In the genomic region with DNA sequence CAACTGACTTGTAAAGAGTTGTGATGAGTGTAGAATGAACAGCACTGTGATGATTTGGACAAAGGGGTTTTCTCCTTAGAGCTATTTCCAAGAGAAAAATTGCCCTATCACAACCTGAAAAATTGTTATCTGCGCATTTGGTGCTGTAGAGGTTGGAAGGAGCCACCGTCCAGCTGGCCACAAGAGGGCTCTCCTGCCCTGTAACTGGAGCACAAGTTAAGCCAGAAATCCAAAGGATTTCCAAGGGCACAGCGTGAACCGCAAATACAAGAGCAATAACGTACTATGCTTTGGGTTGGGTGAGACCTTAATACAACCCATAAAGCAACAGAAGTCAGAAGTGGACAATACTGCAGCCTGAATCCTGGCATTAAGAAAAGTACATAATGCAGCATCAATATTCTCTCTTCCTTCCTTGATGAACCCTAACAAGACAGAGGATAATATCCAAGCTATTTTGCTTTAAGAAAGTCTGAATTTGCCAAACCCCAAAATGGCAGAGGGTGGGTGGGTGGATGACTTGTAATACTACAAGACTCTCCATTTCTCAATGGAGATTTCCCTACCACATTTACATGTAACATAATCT, we compare ENCODE assay signal across 9 cellular contexts. TPM values are rescaled to one million over a fixed set of nuclear protein-coding genes. Genes with fewer than 3 reads are reported as not detected.
DNase-seq lines count a peak whose midpoint lies in the region; ATAC-seq and TF ChIP-seq lines count a peak whose summit lies in the region.
"Had no signal": no experiment of that assay in that cellular context is flagged by ENCODE, and none has a peak within 500 bp of the region (broad histone marks: within the 10 kb centered on the region; RNA-seq: fewer than 3 reads in every experiment).

No MANE protein-coding gene starts in this region.

- H3K4me1 ChIP-seq in upper lobe of left lung: no peaks in the 10 kb centered on the region

- TF ChIP-seq EP300 in upper lobe of left lung (IDR thresholded peaks at IDR 0.05): no peak

- DNase-seq in NCI-H1417 (lab: John Stamatoyannopoulos, UW) (peak; percentile 16 to 82 (median 66)), NCI-H1417 treated with DMSO at 0.1 percent for 48 hours (lab: John Stamatoyannopoulos, UW) (no peak), NCI-H82 treated with DMSO at 0.1 percent for 48 hours (lab: John Stamatoyannopoulos, UW; ENCODE audit: unreplicated experiment) (peak; percentile 20), cardiac fibroblast (ENCODE audit: low read depth in 2 of 2) (peak; percentile 78 to 79), left colon (peak in 1 of 2 donors; percentile 61), upper lobe of left lung (peak in 1 of 2 donors; percentile 43), OCI-M2 (lab: John Stamatoyannopoulos, UW; ENCODE audit: unreplicated experiment) (no peak)

- H3K4me3 ChIP-seq in cardiac fibroblast (replicated peaks in 1 of 2; ENCODE audit: low read depth in 2 of 2, low read length in 2 of 2) (no peak overlapping the region), upper lobe of left lung (no peak overlapping the region)

- no peaks in the 10 kb centered on the region for H3K9me3 ChIP-seq in upper lobe of left lung

- TF ChIP-seq POLR2A in upper lobe of left lung (IDR thresholded peaks at IDR 0.05): no peak

- no peak overlapping the region for H3K27ac ChIP-seq in upper lobe of left lung

- ATAC-seq in HG03442 (IDR thresholded peaks at IDR 0.05; ENCODE audit: unreplicated experiment) (peak; percentile 46), left colon (peak; percentile 84), upper lobe of left lung (ENCODE audit: low FRiP score in 2 of 2) (peak in 1 of 2 donors; percentile 65)

- H3K36me3 ChIP-seq in upper lobe of left lung: no peaks in the 10 kb centered on the region

- intact Hi-C loops in left colon (cut with DNase I, micrococcal nuclease): loop anchor here in 1 of 2 donors (5.0 kb wide), 1 partner anchor 523 kb away; no protein-coding TSS in a partner anchor

- 4 to 10% methylated on average over 5 of the region's 5 CpGs for WGBS in upper lobe of left lung, 2 donors

- peak; percentile 93 for TF ChIP-seq CTCF in cardiac fibroblast (IDR thresholded peaks at IDR 0.05; ENCODE audit: low read depth, low read length)
- peak in 5 of 6 experiments; percentile 41 to 72 (median 54) for TF ChIP-seq CTCF in upper lobe of left lung (IDR thresholded peaks at IDR 0.05)

- H3K27me3 ChIP-seq in upper lobe of left lung: no peaks in the 10 kb centered on the region

RNA-seq across cellular contexts. Expression of gene SMIM32, which starts 56.8 kb away (rescaled TPM):
- 10 to 100 TPM; 17.7 to 23.5 TPM for total RNA-seq in left colon
- total RNA-seq in upper lobe of left lung: not detected
- total RNA-seq: B cell had no signal

Comparison
In these comparisons a context has a peak if more than half of its experiments do, and no peak if none do; other contexts are left out.
1. DNase-seq: peak in NCI-H1417 (3 of 3), NCI-H82 treated with DMSO at 0.1 percent for 48 hours (single experiment) and cardiac fibroblast (2 of 2); none in NCI-H1417 treated with DMSO at 0.1 percent for 48 hours (single experiment) and OCI-M2 (single experiment).
2. RNA of gene SMIM32, which starts 56.8 kb away (total RNA-seq): 17.7 to 23.5 TPM in left colon; not detected in upper lobe of left lung; every median in the first group is over 10 times any median in the second.